In genomic region chr22:28783786-28784671, GRCh38 we compare ENCODE assay signal across 1 cellular context.
TF ChIP-seq lines count a peak whose summit lies in the region.

No MANE protein-coding gene starts in this region.

TF ChIP-seq in IMR-90, 13 proteins besides CTCF, POLR2A, EP300 and RAD21:
- TF ChIP-seq RCOR1 (IDR thresholded peaks at IDR 0.05; ENCODE audit: insufficient replicate concordance, low read length) (no peak), ELK1 (IDR thresholded peaks at IDR 0.05; ENCODE audit: borderline replicate concordance, low read depth, low read length) (no peak), MAZ (IDR thresholded peaks at IDR 0.05; ENCODE audit: borderline replicate concordance, low read depth, low read length) (no peak), CHD1 (IDR thresholded peaks at IDR 0.05; ENCODE audit: low read depth, low read length) (no peak), MXI1 (IDR thresholded peaks at IDR 0.05; ENCODE audit: borderline replicate concordance, low read depth, low read length) (no peak), BHLHE40 (IDR thresholded peaks at IDR 0.05; ENCODE audit: low read depth, low read length) (no peak), MAFK (IDR thresholded peaks at IDR 0.05; ENCODE audit: low read depth, low read length) (no peak), CEBPB (IDR thresholded peaks at IDR 0.05; ENCODE audit: low read depth, low read length) (no peak), SMC3 (IDR thresholded peaks at IDR 0.05; ENCODE audit: low read depth, low read length) (no peak), NFE2L2 (IDR thresholded peaks at IDR 0.05; ENCODE audit: low read depth, low read length) (no peak), FOS (IDR thresholded peaks at IDR 0.05; ENCODE audit: low read depth, low read length) (no peak), RFX5 (IDR thresholded peaks at IDR 0.05; ENCODE audit: low read depth, low read length) (no peak)
- TF ChIP-seq, protein P1, sequence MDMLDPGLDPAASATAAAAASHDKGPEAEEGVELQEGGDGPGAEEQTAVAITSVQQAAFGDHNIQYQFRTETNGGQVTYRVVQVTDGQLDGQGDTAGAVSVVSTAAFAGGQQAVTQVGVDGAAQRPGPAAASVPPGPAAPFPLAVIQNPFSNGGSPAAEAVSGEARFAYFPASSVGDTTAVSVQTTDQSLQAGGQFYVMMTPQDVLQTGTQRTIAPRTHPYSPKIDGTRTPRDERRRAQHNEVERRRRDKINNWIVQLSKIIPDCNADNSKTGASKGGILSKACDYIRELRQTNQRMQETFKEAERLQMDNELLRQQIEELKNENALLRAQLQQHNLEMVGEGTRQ (IDR thresholded peaks at IDR 0.05; ENCODE audit: low read depth, low read length): no peak
TF ChIP-seq in IMR-90: peak in this region for 0.
